8 cellular contexts compared by ENCODE assay signal in the genomic region with DNA sequence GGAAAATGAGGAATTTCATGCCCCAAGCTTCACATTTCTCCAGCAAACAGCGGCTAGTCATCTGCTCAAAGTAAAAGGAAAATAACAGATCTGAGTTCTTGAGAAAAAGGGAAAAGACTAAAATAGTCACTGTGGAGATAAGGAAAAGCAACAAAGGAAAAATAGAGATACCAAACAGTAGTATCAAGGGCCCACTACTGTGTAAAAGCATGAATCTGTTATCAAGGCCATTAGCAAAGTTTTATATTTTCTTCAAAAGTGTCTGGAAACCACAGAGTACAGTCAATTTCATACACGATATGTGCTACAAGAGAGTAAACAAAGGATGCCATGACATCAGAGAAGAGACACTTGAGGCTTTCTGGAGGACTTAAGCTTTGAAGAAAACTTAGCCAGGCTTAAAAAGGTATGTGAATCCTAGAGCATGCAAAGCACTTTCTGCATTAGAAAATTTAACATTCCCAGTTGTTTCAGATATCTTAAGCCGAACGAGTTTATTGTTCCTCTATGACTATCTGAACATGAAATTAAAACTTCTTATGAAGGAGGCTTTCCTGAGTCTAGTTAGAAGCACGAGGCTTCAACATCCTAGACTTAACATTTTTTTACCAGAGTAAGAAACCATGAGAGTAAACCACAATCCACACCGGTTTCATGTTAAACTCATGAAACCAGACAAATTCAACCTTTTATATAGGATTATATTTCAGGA. TPM values are rescaled to one million over a fixed set of nuclear protein-coding genes. Genes with fewer than 3 reads are reported as not detected.
DNase-seq lines count a peak whose midpoint lies in the region; ATAC-seq and TF ChIP-seq lines count a peak whose summit lies in the region.

No MANE protein-coding gene starts in this region.

- no peak overlapping the region for H3K27ac Mint-ChIP-seq in activated naive CD8-positive, alpha-beta T cell treated with anti-CD3 and anti-CD28 coated beads, Interleukin-2, amount 10 ng/mL, durations not matched to agents 7 days and 5 days
- no peak overlapping the region for H3K27ac Mint-ChIP-seq in activated naive CD8-positive, alpha-beta T cell treated with anti-CD3 and anti-CD28 coated beads, Interleukin-2, amount 50 U/mL, for 24 hours
- H3K27ac Mint-ChIP-seq in stimulated activated effector memory CD8-positive, alpha-beta T cell treated with anti-CD3 and anti-CD28 coated beads, Interleukin-12 subunit alpha, Interleukin-12 subunit beta, amount 100 ng/mL, for 72 hours, result no peak overlapping the region

- CTCF ChIA-PET in OCI-LY7 (lab: Charles Lee; ENCODE audit: unreplicated experiment), result no interaction called here

- DNase-seq in activated naive CD8-positive, alpha-beta T cell treated with anti-CD3 and anti-CD28 coated beads, Interleukin-2, amount 10 ng/mL, durations not matched to agents 7 days and 5 days, result no peak
- DNase-seq in activated naive CD8-positive, alpha-beta T cell treated with anti-CD3 and anti-CD28 coated beads, Interleukin-2, amount 50 U/mL, for 24 hours, result no peak
- no peak for DNase-seq in OCI-LY7 (ENCODE audit: low spot score)
- peak; percentile 53 for DNase-seq in fibroblast of pulmonary artery (ENCODE audit: low read depth)
- no peak for DNase-seq in stimulated activated effector memory CD8-positive, alpha-beta T cell treated with anti-CD3 and anti-CD28 coated beads, Interleukin-12 subunit alpha, Interleukin-12 subunit beta, amount 100 ng/mL, for 72 hours (ENCODE audit: low spot score in 2 of 2)
- DNase-seq in NCI-H2227 treated with DMSO at 0.1 percent for 48 hours (lab: John Stamatoyannopoulos, UW), result no peak
- no peak for DNase-seq in islet precursor cell

- H2AFZ ChIP-seq in OCI-LY7 (ENCODE audit: low read length), result peak overlapping the region; percentile 77; the same call in 1 of the 2 replicates

- peak overlapping the region; percentile 75 for H3K4me3 ChIP-seq in OCI-LY7 (ENCODE audit: low read depth, low read length, poor library complexity, severe bottlenecking)
- H3K4me3 ChIP-seq in fibroblast of pulmonary artery (replicated peaks; ENCODE audit: low read depth, low read length), result peak overlapping the region; percentile 98

- H3K4me1 ChIP-seq in OCI-LY7 (ENCODE audit: insufficient read depth, low read length, poor library complexity, severe bottlenecking), result peaks cover 16% of the 10 kb centered on the region

- BruUV-seq in OCI-LY7 (replicated peaks; lab: Mats Ljungman, UMichigan), result TSS peak; percentile 44

- H3K9me2 ChIP-seq in OCI-LY7 (ENCODE audit: insufficient read depth, low read length), result no peaks in the 10 kb centered on the region

- intact Hi-C loops in OCI-LY7 (cut with micrococcal nuclease; ENCODE audit: unreplicated experiment), result loop anchor here (1.0 to 2.0 kb wide), 3 partner anchors 44 to 125 kb away; partner anchors contain the start of genes PRKAA1 and RPL37

- H3K9me3 Mint-ChIP-seq in activated naive CD8-positive, alpha-beta T cell treated with anti-CD3 and anti-CD28 coated beads, Interleukin-2, amount 10 ng/mL, durations not matched to agents 7 days and 5 days, result no peaks in the 10 kb centered on the region
- H3K9me3 Mint-ChIP-seq in activated naive CD8-positive, alpha-beta T cell treated with anti-CD3 and anti-CD28 coated beads, Interleukin-2, amount 50 U/mL, for 24 hours, result no peaks in the 10 kb centered on the region
- H3K9me3 Mint-ChIP-seq in stimulated activated effector memory CD8-positive, alpha-beta T cell treated with anti-CD3 and anti-CD28 coated beads, Interleukin-12 subunit alpha, Interleukin-12 subunit beta, amount 100 ng/mL, for 72 hours, result no peaks in the 10 kb centered on the region

- peaks cover 25% of the 10 kb centered on the region; the same call in 1 of the 2 replicates for H3K79me2 ChIP-seq in OCI-LY7 (ENCODE audit: insufficient read depth, low read depth, low read length)

- no peaks in the 10 kb centered on the region for H4K20me1 ChIP-seq in OCI-LY7 (ENCODE audit: insufficient read depth, low read length)

- peaks cover 19% of the 10 kb centered on the region; the same call in 1 of the 2 replicates for H3K36me3 ChIP-seq in OCI-LY7 (ENCODE audit: insufficient read depth, low read length)

- peak overlapping the region; percentile 75 for H3K4me2 ChIP-seq in OCI-LY7 (ENCODE audit: low read length)

- peaks cover 9% of the 10 kb centered on the region for H3K4me1 Mint-ChIP-seq in activated naive CD8-positive, alpha-beta T cell treated with anti-CD3 and anti-CD28 coated beads, Interleukin-2, amount 10 ng/mL, durations not matched to agents 7 days and 5 days
- H3K4me1 Mint-ChIP-seq in activated naive CD8-positive, alpha-beta T cell treated with anti-CD3 and anti-CD28 coated beads, Interleukin-2, amount 50 U/mL, for 24 hours, result peaks cover 16% of the 10 kb centered on the region
- H3K4me1 Mint-ChIP-seq in stimulated activated effector memory CD8-positive, alpha-beta T cell treated with anti-CD3 and anti-CD28 coated beads, Interleukin-12 subunit alpha, Interleukin-12 subunit beta, amount 100 ng/mL, for 72 hours, result peaks cover 14% of the 10 kb centered on the region

- POLR2A ChIA-PET in activated naive CD8-positive, alpha-beta T cell treated with anti-CD3 and anti-CD28 coated beads, Interleukin-2, amount 10 ng/mL, durations not matched to agents 7 days and 5 days (lab: Charles Lee), result interaction anchor here (1.0 kb wide), 2 partner anchors 42 to 80 kb away, joined by 3 read pairs; partner anchors contain the start of gene RPL37
- POLR2A ChIA-PET in OCI-LY7 (lab: Charles Lee), result no interaction called here

- no peak overlapping the region for H3K4me3 Mint-ChIP-seq in activated naive CD8-positive, alpha-beta T cell treated with anti-CD3 and anti-CD28 coated beads, Interleukin-2, amount 10 ng/mL, durations not matched to agents 7 days and 5 days
- no peak overlapping the region for H3K4me3 Mint-ChIP-seq in activated naive CD8-positive, alpha-beta T cell treated with anti-CD3 and anti-CD28 coated beads, Interleukin-2, amount 50 U/mL, for 24 hours
- no peak overlapping the region for H3K4me3 Mint-ChIP-seq in stimulated activated effector memory CD8-positive, alpha-beta T cell treated with anti-CD3 and anti-CD28 coated beads, Interleukin-12 subunit alpha, Interleukin-12 subunit beta, amount 100 ng/mL, for 72 hours

- H3K27me3 Mint-ChIP-seq in activated naive CD8-positive, alpha-beta T cell treated with anti-CD3 and anti-CD28 coated beads, Interleukin-2, amount 10 ng/mL, durations not matched to agents 7 days and 5 days, result no peaks in the 10 kb centered on the region
- no peaks in the 10 kb centered on the region for H3K27me3 Mint-ChIP-seq in activated naive CD8-positive, alpha-beta T cell treated with anti-CD3 and anti-CD28 coated beads, Interleukin-2, amount 50 U/mL, for 24 hours

- ATAC-seq in activated naive CD8-positive, alpha-beta T cell treated with anti-CD3 and anti-CD28 coated beads, Interleukin-2, amount 10 ng/mL, durations not matched to agents 7 days and 5 days (ENCODE audit: low read depth), result peak; percentile 27
- ATAC-seq in activated naive CD8-positive, alpha-beta T cell treated with anti-CD3 and anti-CD28 coated beads, Interleukin-2, amount 50 U/mL, for 24 hours, result no peak
- ATAC-seq in HG02678 (IDR thresholded peaks at IDR 0.05; ENCODE audit: unreplicated experiment), result peak; percentile 14
- peak; percentile 65 for ATAC-seq in stimulated activated effector memory CD8-positive, alpha-beta T cell treated with anti-CD3 and anti-CD28 coated beads, Interleukin-12 subunit alpha, Interleukin-12 subunit beta, amount 100 ng/mL, for 72 hours

- TF ChIP-seq CTCF in OCI-LY7 (conservative IDR thresholded peaks at IDR 0.05; ENCODE audit: low read length), result no peak
- no peak for TF ChIP-seq CTCF in fibroblast of pulmonary artery (IDR thresholded peaks at IDR 0.05; ENCODE audit: low read length, missing control alignments)

- H3K27ac ChIP-seq in OCI-LY7 (ENCODE audit: low read depth, low read length, poor library complexity, severe bottlenecking), result peak overlapping the region; percentile 66

- H3K36me3 Mint-ChIP-seq in activated naive CD8-positive, alpha-beta T cell treated with anti-CD3 and anti-CD28 coated beads, Interleukin-2, amount 10 ng/mL, durations not matched to agents 7 days and 5 days, result peaks cover 10% of the 10 kb centered on the region
- H3K36me3 Mint-ChIP-seq in activated naive CD8-positive, alpha-beta T cell treated with anti-CD3 and anti-CD28 coated beads, Interleukin-2, amount 50 U/mL, for 24 hours (ENCODE audit: low read depth), result peaks cover 16% of the 10 kb centered on the region
- peaks cover 19% of the 10 kb centered on the region for H3K36me3 Mint-ChIP-seq in stimulated activated effector memory CD8-positive, alpha-beta T cell treated with anti-CD3 and anti-CD28 coated beads, Interleukin-12 subunit alpha, Interleukin-12 subunit beta, amount 100 ng/mL, for 72 hours

- no peaks in the 10 kb centered on the region for H3K9me3 ChIP-seq in OCI-LY7 (ENCODE audit: low read length)

RNA-seq across cellular contexts. Expression of gene TTC33, which starts 1.2 kb away (rescaled TPM):
- 10 to 100 TPM; 12.2 to 14.8 TPM for total RNA-seq in activated naive CD8-positive, alpha-beta T cell treated with anti-CD3 and anti-CD28 coated beads, Interleukin-2, amount 10 ng/mL, durations not matched to agents 7 days and 5 days
- total RNA-seq in OCI-LY7 (2014; rRNA removed; shearing (Covaris generic)), result 15.9 and 22.9 TPM in 2 replicates
- total RNA-seq in OCI-LY7 (2022), result 18.7 and 20.5 TPM in 2 replicates

RNA-seq across cellular contexts. Expression of gene PRKAA1, which starts 43.6 kb away (rescaled TPM):
- total RNA-seq in activated naive CD8-positive, alpha-beta T cell treated with anti-CD3 and anti-CD28 coated beads, Interleukin-2, amount 10 ng/mL, durations not matched to agents 7 days and 5 days, result 10 to 100 TPM; 86.4 to 86.7 TPM
- 17.9 and 30.0 TPM in 2 replicates for total RNA-seq in OCI-LY7 (2014; rRNA removed; shearing (Covaris generic))
- total RNA-seq in OCI-LY7 (2022), result 46.3 and 47.5 TPM in 2 replicates
